In the genomic region with DNA sequence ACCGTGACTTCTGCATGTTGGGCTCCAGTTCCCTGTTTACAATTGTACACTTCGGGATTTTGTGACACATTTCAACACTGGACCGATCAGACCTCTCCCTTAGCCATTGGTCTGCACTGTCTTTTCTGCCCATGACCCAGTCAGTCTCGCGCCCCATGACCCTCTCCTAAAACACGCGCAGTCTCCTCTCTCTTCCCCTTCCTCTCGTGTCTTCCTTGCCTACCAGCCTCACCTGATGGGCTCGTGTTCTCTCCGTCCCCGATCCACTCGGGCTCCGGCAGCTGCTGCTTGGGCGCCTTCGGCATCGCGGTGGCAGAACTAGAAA, we compare ENCODE assay signal across 1 cellular context.
TF ChIP-seq lines count a peak whose summit lies in the region.

No MANE protein-coding gene starts in this region.

TF ChIP-seq in GM12878, 131 proteins besides CTCF, POLR2A, EP300 and RAD21:
- TF ChIP-seq SKIL (IDR thresholded peaks at IDR 0.05; ENCODE audit: low read depth, poor library complexity, severe bottlenecking) (peak; percentile 28), STAT1 (conservative IDR thresholded peaks at IDR 0.05) (no peak)
